ENCODE assay signal across 8 cellular contexts in genomic region chr3:49165771-49166751, GRCh38. TPM values are rescaled to one million over a fixed set of nuclear protein-coding genes. Genes with fewer than 3 reads are reported as not detected.
A peak's percentile ranks its signal among the peaks of the same experiment; 100 is the strongest.
DNase-seq lines count a peak whose midpoint lies in the region; ATAC-seq and TF ChIP-seq lines count a peak whose summit lies in the region.

TSS of gene CCDC71 (minus strand) at chr3:49166331. CDS start at chr3:49164208, 2,123 bp downstream.

- 3% methylated on average over 66 to 69 of the region's 69 CpGs for WGBS in esophagus, 2 donors

- DNase-seq in NCI-H1694 (lab: John Stamatoyannopoulos, UW), result peak; percentile 1
- DNase-seq in NCI-H1694 treated with DMSO at 0.1 percent for 48 hours (lab: John Stamatoyannopoulos, UW), result no peak
- peak; percentile 88 for DNase-seq in OCI-LY7 (ENCODE audit: low spot score)
- peak; percentile 67 for DNase-seq in activated T-cell treated with anti-CD3 and anti-CD28 coated beads for 4 hours
- DNase-seq in stimulated activated CD8-positive, alpha-beta memory T cell treated with anti-CD3 and anti-CD28 coated beads, Interleukin-7, amount 100 ng/mL, for 1 hour (ENCODE audit: low read depth in 2 of 2), result peak; percentile 34 to 53

- peaks cover 16% of the 10 kb centered on the region for H3K4me1 ChIP-seq in OCI-LY7 (ENCODE audit: insufficient read depth, low read length, poor library complexity, severe bottlenecking)
- H3K4me1 ChIP-seq in esophagus (ENCODE audit: control insufficient read depth in 2 of 2, insufficient read depth in 2 of 2, low read length in 1 of 2), result peaks cover 6 to 9% of the 10 kb centered on the region in 2 donors
- peaks cover 27% of the 10 kb centered on the region for H3K4me1 ChIP-seq in muscle layer of colon (ENCODE audit: insufficient read depth, low read length)

- H3K9me2 ChIP-seq in OCI-LY7 (ENCODE audit: insufficient read depth, low read length), result no peaks in the 10 kb centered on the region

- H3K9me3 ChIP-seq in OCI-LY7 (ENCODE audit: low read length) (peaks cover 4% of the 10 kb centered on the region; the same call in 1 of the 2 replicates), esophagus (ENCODE audit: control insufficient read depth in 2 of 2, insufficient read depth in 1 of 2, low read depth in 1 of 2, low read length in 1 of 2) (no peaks in the 10 kb centered on the region), muscle layer of colon (ENCODE audit: low read length) (no peaks in the 10 kb centered on the region)

- CTCF ChIA-PET in OCI-LY7 (lab: Charles Lee; ENCODE audit: unreplicated experiment), result interaction anchor here (0.5 kb wide), 1 partner anchor 10 kb away, joined by 3 read pairs; no protein-coding TSS in a partner anchor

- peak within 1 kb of the TSS; percentile 89 for H3K4me2 ChIP-seq in OCI-LY7 (ENCODE audit: low read length)

- no peak for TF ChIP-seq CTCF in OCI-LY7 (conservative IDR thresholded peaks at IDR 0.05; ENCODE audit: low read length)

- H4K20me1 ChIP-seq in OCI-LY7 (ENCODE audit: insufficient read depth, low read length), result no peaks in the 10 kb centered on the region

- H3K9ac ChIP-seq in muscle layer of colon (ENCODE audit: low read length), result peak within 1 kb of the TSS; percentile 80

- POLR2A ChIA-PET in OCI-LY7 (lab: Charles Lee), result interaction anchor here (0.6 kb wide), 2 partner anchors 330 to 507 kb away, joined by 3 read pairs; no protein-coding TSS in a partner anchor

- no peaks in the 10 kb centered on the region for H3K27me3 ChIP-seq in esophagus (ENCODE audit: control insufficient read depth in 1 of 2, insufficient read depth in 2 of 2, low read length in 2 of 2)
- H3K27me3 ChIP-seq in muscle layer of colon (ENCODE audit: control insufficient read depth in 1 of 2, insufficient read depth in 2 of 2, low read length in 2 of 2), result no peaks in the 10 kb centered on the region

- no TSS peak for BruUV-seq in OCI-LY7 (replicated peaks; lab: Mats Ljungman, UMichigan)

- peak; percentile 68 for ATAC-seq in HG03342 (IDR thresholded peaks at IDR 0.05; ENCODE audit: unreplicated experiment)

- intact Hi-C loops in OCI-LY7 (cut with micrococcal nuclease; ENCODE audit: unreplicated experiment), result no loop called here

- H3K36me3 ChIP-seq in OCI-LY7 (ENCODE audit: insufficient read depth, low read length) (peaks cover 30% of the 10 kb centered on the region), esophagus (ENCODE audit: control insufficient read depth in 2 of 2, insufficient read depth in 2 of 2, low read length in 1 of 2) (peaks cover 12 to 16% of the 10 kb centered on the region in 2 donors), muscle layer of colon (ENCODE audit: insufficient read depth, low read length) (peaks cover 14% of the 10 kb centered on the region)

- H3K79me2 ChIP-seq in OCI-LY7 (ENCODE audit: insufficient read depth, low read depth, low read length), result peaks cover 10% of the 10 kb centered on the region; the same call in 1 of the 2 replicates

- H3K4me3 ChIP-seq in OCI-LY7 (ENCODE audit: low read depth, low read length, poor library complexity, severe bottlenecking), result peak within 1 kb of the TSS; percentile 92
- peak within 1 kb of the TSS; percentile 72 to 94 for H3K4me3 ChIP-seq in esophagus (ENCODE audit: low read depth in 1 of 2, low read length in 2 of 2)
- H3K4me3 ChIP-seq in muscle layer of colon (ENCODE audit: low read depth in 1 of 2, low read length in 2 of 2), result peak within 1 kb of the TSS; percentile 78 to 92

- peak within 1 kb of the TSS; percentile 97 for H2AFZ ChIP-seq in OCI-LY7 (ENCODE audit: low read length)

- H3K27ac ChIP-seq in OCI-LY7 (ENCODE audit: low read depth, low read length, poor library complexity, severe bottlenecking) (peak within 1 kb of the TSS; percentile 11), esophagus (ENCODE audit: low read depth in 2 of 2, low read length in 1 of 2) (peak within 1 kb of the TSS; percentile 86 to 91), muscle layer of colon (ENCODE audit: low read depth, low read length) (peak within 1 kb of the TSS; percentile 89)

RNA-seq across cellular contexts. Expression of gene CCDC71, which starts in this region (rescaled TPM):
- 20.3 and 27.9 TPM in 2 replicates for total RNA-seq in OCI-LY7 (2014; rRNA removed; shearing (Covaris generic))
- total RNA-seq in OCI-LY7 (2022), result 22.7 and 23.4 TPM in 2 replicates
- 10 to 100 TPM; 10.1 to 19.1 TPM for polyA plus RNA-seq in esophagus

Comparison
In these comparisons a context has a peak if more than half of its experiments do, and no peak if none do; other contexts are left out.
1. H3K27ac ChIP-seq: peak in every context shown above with its lines; median percentile 89 in muscle layer of colon; 88 in esophagus; 11 in OCI-LY7.